ENCODE assay signal across 36 cellular contexts in the genomic region with DNA sequence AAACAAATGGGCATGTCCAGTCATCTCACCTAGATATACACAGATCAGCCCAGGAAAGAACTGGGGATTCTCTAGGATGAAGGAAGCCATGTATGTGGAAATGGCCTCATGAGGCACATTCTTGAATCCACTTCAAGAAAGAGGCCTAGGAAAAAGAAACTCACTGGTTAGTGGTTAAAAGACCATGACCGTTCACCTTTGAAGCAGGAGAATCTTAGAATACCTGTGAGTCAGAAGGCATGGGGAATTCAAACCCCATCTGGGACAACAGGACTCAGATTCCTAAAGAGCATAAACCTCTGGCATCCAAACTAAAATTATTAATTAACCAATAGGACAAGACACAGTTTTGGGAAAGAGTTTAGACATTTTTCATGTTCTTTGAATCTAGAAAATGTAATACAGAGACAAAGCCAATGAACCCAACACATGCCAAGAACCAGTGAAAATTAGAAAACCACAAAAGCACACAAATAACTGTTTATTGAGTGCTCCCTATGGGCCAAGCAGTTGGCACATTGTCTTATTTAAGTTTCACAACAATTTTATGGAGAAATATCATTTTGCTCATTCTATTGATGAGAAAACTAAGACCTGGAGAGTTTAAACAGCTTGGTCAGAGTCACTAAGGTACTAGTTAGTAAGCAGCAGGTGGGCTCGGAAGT.
DNase-seq lines count a peak whose midpoint lies in the region; ATAC-seq and TF ChIP-seq lines count a peak whose summit lies in the region.
"Had no signal": no experiment of that assay in that cellular context is flagged by ENCODE, and none has a peak within 500 bp of the region (broad histone marks: within the 10 kb centered on the region; RNA-seq: fewer than 3 reads in every experiment).

No MANE protein-coding gene starts in this region.

- H3K27ac ChIP-seq in PC-3 (ENCODE audit: low read length) (no peak overlapping the region), osteoblast (ENCODE audit: low read depth, low read length) (no peak overlapping the region)
- H3K27ac ChIP-seq: A549, adrenal gland, neural progenitor cell, parathyroid adenoma, SJSA1 had no signal

- H3K9me2 ChIP-seq in PC-3 (replicated peaks; ENCODE audit: low read length): no peaks in the 10 kb centered on the region

- H3K79me2 ChIP-seq in PC-3 (ENCODE audit: low read length) (no peaks in the 10 kb centered on the region), osteoblast (ENCODE audit: insufficient read depth, low read length) (no peaks in the 10 kb centered on the region)
- H3K79me2 ChIP-seq: parathyroid adenoma had no signal

- H3K4me3 ChIP-seq in AG10803 (ENCODE audit: low read length): no peak overlapping the region
- H3K4me3 ChIP-seq in PC-3 (ENCODE audit: low read length): no peak overlapping the region
- H3K4me3 ChIP-seq in epithelial cell of esophagus (ENCODE audit: low read length): no peak overlapping the region
- H3K4me3 ChIP-seq in osteoblast (ENCODE audit: insufficient read depth, low read length): no peak overlapping the region
- H3K4me3 ChIP-seq: A549, adrenal gland, GM12878, neural progenitor cell, SJSA1, smooth muscle cell had no signal

- CTCF ChIA-PET in PC-3 (lab: Charles Lee): no interaction called here

- no peak overlapping the region for H3K9ac ChIP-seq in PC-3 (ENCODE audit: low read length)
- H3K9ac ChIP-seq: neural progenitor cell, parathyroid adenoma had no signal

- intact Hi-C loops in PC-3 (cut with micrococcal nuclease): no loop called here

- H3F3A ChIP-seq in PC-3 (ENCODE audit: low read length, unreplicated experiment): no peaks in the 10 kb centered on the region

- DNase-seq in AG10803 (ENCODE audit: low read depth): peak; percentile 67
- peak; percentile 47 for DNase-seq in PC-3
- DNase-seq in epithelial cell of esophagus (ENCODE audit: low read depth): peak; percentile 38
- peak; percentile 98 for DNase-seq in kidney tubule cell (ENCODE audit: low spot score)
- no peak for DNase-seq in mucosa of gallbladder (ENCODE audit: low spot score)
- no peak for DNase-seq in osteoblast (ENCODE audit: insufficient read length, low spot score, missing footprints)
- DNase-seq in DMS53 treated with DMSO at 0.1 percent for 48 hours (lab: John Stamatoyannopoulos, UW; ENCODE audit: unreplicated experiment): no peak
- DNase-seq: activated CD4-positive, alpha-beta T cell treated with anti-CD3 and anti-CD28 coated beads for 36 hours; activated CD8-positive, alpha-beta T cell treated with anti-CD3 and anti-CD28 coated beads for 36 hours; activated naive CD4-positive, alpha-beta T cell treated with anti-CD3 and anti-CD28 coated beads, Interleukin-2, amount 10 ng/mL, durations not matched to agents 7 days and 5 days; adrenal gland; caudate nucleus; CD4-positive, alpha-beta memory T cell; cortex of kidney; DMS 273 treated with DMSO at 0.1 percent for 48 hours; effector memory CD4-positive, alpha-beta T cell; EL; H7; Karpas-422; left colon; MV-4-11; NCI-H1436 treated with DMSO at 0.1 percent for 48 hours; NCI-H2107; NCI-H748 treated with DMSO at 0.1 percent for 48 hours; RPMI8226; stimulated activated naive CD4-positive, alpha-beta T cell treated with Interleukin-2 at 50 U/mL for 16 hours; T-helper 9 cell had no signal

- H3K4me1 ChIP-seq in PC-3 (ENCODE audit: insufficient read depth, low read length) (peaks cover 33% of the 10 kb centered on the region), osteoblast (ENCODE audit: insufficient read depth, low read length) (no peaks in the 10 kb centered on the region)
- H3K4me1 ChIP-seq: A549, adrenal gland, neural progenitor cell, parathyroid adenoma, SJSA1 had no signal

- POLR2A ChIA-PET in PC-3 (lab: Charles Lee; ENCODE audit: unreplicated experiment): no interaction called here

- BruUV-seq in PC-3 (replicated peaks; lab: Mats Ljungman, UMichigan): no TSS peak

- no peak overlapping the region for H3K4me2 ChIP-seq in PC-3 (ENCODE audit: low read length)
- H3K4me2 ChIP-seq in osteoblast (ENCODE audit: insufficient read depth, low read length): no peak overlapping the region
- H3K4me2 ChIP-seq: A549, neural progenitor cell, smooth muscle cell had no signal

- ATAC-seq in PC-3: no peak
- ATAC-seq in HG03342 (IDR thresholded peaks at IDR 0.05; ENCODE audit: unreplicated experiment): no peak
- ATAC-seq: A549; activated CD4-positive, alpha-beta T cell treated with anti-CD3 and anti-CD28 coated beads for 36 hours; activated CD8-positive, alpha-beta T cell treated with anti-CD3 and anti-CD28 coated beads for 36 hours; activated T-helper 17 cell treated with anti-CD3 and anti-CD28 coated beads, Interleukin-2, amount 50 U/mL, for 72 hours; esophagus mucosa; GM12878; left colon had no signal

- H2AFZ ChIP-seq in PC-3 (ENCODE audit: low read length): no peak overlapping the region
- H2AFZ ChIP-seq in osteoblast (ENCODE audit: low read length): no peak overlapping the region
- H2AFZ ChIP-seq: neural progenitor cell, parathyroid adenoma had no signal

- no peaks in the 10 kb centered on the region for H3K9me3 ChIP-seq in PC-3 (ENCODE audit: low read length)
- H3K9me3 ChIP-seq in osteoblast (ENCODE audit: low read depth, low read length): no peaks in the 10 kb centered on the region
- H3K9me3 ChIP-seq: A549, adrenal gland, SJSA1 had no signal

- no peaks in the 10 kb centered on the region for H3K27me3 ChIP-seq in PC-3 (ENCODE audit: low read length)
- H3K27me3 ChIP-seq in osteoblast (ENCODE audit: insufficient read depth, low read length): peaks cover 4% of the 10 kb centered on the region
- H3K27me3 ChIP-seq: adrenal gland, neural progenitor cell, SJSA1 had no signal

- TF ChIP-seq CTCF in AG10803 (conservative IDR thresholded peaks at IDR 0.05; ENCODE audit: low read length) (no peak), PC-3 (conservative IDR thresholded peaks at IDR 0.05; ENCODE audit: low read depth, low read length) (no peak), epithelial cell of esophagus (IDR thresholded peaks at IDR 0.05; ENCODE audit: insufficient read depth, low read depth, low read length, missing control alignments) (no peak), osteoblast (IDR thresholded peaks at IDR 0.05; ENCODE audit: extremely low read depth, low read depth, low read length) (no peak)

- H3K36me3 ChIP-seq in PC-3 (ENCODE audit: low read depth, low read length) (no peaks in the 10 kb centered on the region), osteoblast (ENCODE audit: insufficient read depth, low read length) (no peaks in the 10 kb centered on the region)
- H3K36me3 ChIP-seq: adrenal gland, neural progenitor cell, SJSA1 had no signal

- H4K20me1 ChIP-seq in PC-3 (ENCODE audit: low read length): no peaks in the 10 kb centered on the region
- no peaks in the 10 kb centered on the region for H4K20me1 ChIP-seq in osteoblast (ENCODE audit: insufficient read depth, low read length)

Comparison
In these comparisons a context has a peak if more than half of its experiments do, and no peak if none do; other contexts are left out.
1. DNase-seq: peak in AG10803 (single experiment), PC-3 (single experiment), epithelial cell of esophagus (single experiment) and kidney tubule cell (single experiment); none in mucosa of gallbladder (single experiment), osteoblast (single experiment) and DMS53 treated with DMSO at 0.1 percent for 48 hours (single experiment).